In the genomic region with DNA sequence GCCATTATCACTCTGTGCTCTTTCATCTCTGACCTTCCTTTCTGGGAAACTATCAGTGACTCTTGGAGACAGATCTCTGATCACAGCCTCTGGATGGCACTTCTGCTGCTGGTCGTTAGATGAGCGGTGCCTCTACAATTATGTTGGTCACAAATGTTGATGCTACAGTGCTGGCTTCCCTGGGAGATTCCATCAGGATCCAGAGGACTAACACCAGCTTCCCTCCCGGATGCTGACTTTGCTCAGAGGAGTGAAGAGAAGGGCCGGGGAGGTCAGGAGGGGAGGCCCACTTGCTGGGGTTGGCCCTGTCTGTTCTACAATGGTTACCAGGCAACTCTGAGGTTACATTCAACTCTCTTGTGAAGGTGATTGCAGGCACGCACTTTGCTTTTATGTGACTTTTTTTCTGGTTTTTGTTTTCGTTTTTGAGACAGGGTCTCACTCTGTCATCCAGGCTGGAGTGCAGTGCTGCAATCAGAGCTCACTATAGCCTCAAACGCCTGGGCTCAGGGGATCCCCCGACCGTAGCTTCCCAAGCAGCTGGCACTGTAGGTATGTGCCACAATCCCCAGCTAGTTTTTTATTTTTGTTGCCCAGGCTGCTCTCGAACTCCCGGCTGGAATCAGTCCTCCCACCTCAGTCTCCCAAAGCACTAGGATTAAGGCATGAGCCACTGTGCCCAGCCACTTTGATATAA, we compare ENCODE assay signal across 1 cellular context.
TF ChIP-seq lines count a peak whose summit lies in the region.

No MANE protein-coding gene starts in this region.

TF ChIP-seq in SK-N-SH, 30 proteins besides CTCF, POLR2A, EP300 and RAD21:
- TF ChIP-seq MXI1 (IDR thresholded peaks at IDR 0.05; ENCODE audit: low read depth, low read length) (no peak), FOSL2 (IDR thresholded peaks at IDR 0.05; ENCODE audit: borderline replicate concordance, low read depth) (no peak), POLR2AphosphoS5 (IDR thresholded peaks at IDR 0.05; ENCODE audit: low read depth, low read length) (no peak), JUND (IDR thresholded peaks at IDR 0.05) (no peak), CHD2 (IDR thresholded peaks at IDR 0.05; ENCODE audit: low read length, partially characterized antibody) (no peak), TEAD4 (IDR thresholded peaks at IDR 0.05; ENCODE audit: borderline replicate concordance, insufficient read depth) (no peak), TAF1 (IDR thresholded peaks at IDR 0.05; ENCODE audit: borderline replicate concordance, low read depth, low read length) (no peak), GATA2 (CRISPR knock-in tag; IDR thresholded peaks at IDR 0.05) (no peak), RFX5 (IDR thresholded peaks at IDR 0.05; ENCODE audit: low read length) (no peak), RXRA (IDR thresholded peaks at IDR 0.05; ENCODE audit: borderline replicate concordance, low read depth) (no peak), RCOR1 (IDR thresholded peaks at IDR 0.05; ENCODE audit: low read length) (no peak), NRF1 (IDR thresholded peaks at IDR 0.05; ENCODE audit: low read depth, low read length) (no peak), TCF12 (IDR thresholded peaks at IDR 0.05) (no peak)
- TF ChIP-seq, protein P1, sequence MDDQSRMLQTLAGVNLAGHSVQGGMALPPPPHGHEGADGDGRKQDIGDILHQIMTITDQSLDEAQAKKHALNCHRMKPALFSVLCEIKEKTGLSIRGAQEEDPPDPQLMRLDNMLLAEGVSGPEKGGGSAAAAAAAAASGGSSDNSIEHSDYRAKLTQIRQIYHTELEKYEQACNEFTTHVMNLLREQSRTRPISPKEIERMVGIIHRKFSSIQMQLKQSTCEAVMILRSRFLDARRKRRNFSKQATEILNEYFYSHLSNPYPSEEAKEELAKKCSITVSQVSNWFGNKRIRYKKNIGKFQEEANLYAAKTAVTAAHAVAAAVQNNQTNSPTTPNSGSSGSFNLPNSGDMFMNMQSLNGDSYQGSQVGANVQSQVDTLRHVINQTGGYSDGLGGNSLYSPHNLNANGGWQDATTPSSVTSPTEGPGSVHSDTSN (IDR thresholded peaks at IDR 0.05): no peak
- TF ChIP-seq, protein P2, sequence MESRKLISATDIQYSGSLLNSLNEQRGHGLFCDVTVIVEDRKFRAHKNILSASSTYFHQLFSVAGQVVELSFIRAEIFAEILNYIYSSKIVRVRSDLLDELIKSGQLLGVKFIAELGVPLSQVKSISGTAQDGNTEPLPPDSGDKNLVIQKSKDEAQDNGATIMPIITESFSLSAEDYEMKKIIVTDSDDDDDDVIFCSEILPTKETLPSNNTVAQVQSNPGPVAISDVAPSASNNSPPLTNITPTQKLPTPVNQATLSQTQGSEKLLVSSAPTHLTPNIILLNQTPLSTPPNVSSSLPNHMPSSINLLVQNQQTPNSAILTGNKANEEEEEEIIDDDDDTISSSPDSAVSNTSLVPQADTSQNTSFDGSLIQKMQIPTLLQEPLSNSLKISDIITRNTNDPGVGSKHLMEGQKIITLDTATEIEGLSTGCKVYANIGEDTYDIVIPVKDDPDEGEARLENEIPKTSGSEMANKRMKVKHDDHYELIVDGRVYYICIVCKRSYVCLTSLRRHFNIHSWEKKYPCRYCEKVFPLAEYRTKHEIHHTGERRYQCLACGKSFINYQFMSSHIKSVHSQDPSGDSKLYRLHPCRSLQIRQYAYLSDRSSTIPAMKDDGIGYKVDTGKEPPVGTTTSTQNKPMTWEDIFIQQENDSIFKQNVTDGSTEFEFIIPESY (IDR thresholded peaks at IDR 0.05; ENCODE audit: borderline replicate concordance, low read depth): no peak
- TF ChIP-seq, protein P3, sequence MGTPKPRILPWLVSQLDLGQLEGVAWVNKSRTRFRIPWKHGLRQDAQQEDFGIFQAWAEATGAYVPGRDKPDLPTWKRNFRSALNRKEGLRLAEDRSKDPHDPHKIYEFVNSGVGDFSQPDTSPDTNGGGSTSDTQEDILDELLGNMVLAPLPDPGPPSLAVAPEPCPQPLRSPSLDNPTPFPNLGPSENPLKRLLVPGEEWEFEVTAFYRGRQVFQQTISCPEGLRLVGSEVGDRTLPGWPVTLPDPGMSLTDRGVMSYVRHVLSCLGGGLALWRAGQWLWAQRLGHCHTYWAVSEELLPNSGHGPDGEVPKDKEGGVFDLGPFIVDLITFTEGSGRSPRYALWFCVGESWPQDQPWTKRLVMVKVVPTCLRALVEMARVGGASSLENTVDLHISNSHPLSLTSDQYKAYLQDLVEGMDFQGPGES (IDR thresholded peaks at IDR 0.05; ENCODE audit: low read depth, low read length): no peak
- TF ChIP-seq, protein P4, sequence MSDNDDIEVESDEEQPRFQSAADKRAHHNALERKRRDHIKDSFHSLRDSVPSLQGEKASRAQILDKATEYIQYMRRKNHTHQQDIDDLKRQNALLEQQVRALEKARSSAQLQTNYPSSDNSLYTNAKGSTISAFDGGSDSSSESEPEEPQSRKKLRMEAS (IDR thresholded peaks at IDR 0.05; ENCODE audit: low read depth): no peak
